Comparison of ENCODE assay signal across 25 cellular contexts in the genomic region with DNA sequence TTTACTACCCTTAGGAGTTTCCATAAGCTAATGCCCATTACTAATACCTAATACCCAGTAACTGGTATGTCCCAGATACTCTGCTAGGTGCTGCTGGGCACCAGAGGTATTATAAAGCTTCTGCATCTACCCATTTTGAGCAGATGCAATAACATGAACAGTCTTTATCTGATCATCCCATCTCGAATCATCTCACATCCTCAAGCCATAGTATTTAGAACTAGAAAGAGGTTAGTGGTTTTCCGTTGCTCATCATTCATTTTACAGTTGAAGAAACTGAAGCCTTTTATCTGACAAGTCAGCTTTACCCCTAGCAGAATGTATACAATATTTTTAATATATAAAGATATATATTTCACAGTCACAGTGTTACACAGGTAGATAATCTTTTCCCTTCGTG.
"Had no signal": no experiment of that assay in that cellular context is flagged by ENCODE, and none has a peak within 500 bp of the region (broad histone marks: within the 10 kb centered on the region; RNA-seq: fewer than 3 reads in every experiment).

No MANE protein-coding gene starts in this region.

- H3K4me2 ChIP-seq: hepatocyte had no signal

- H3K79me2 ChIP-seq: hepatocyte had no signal

- H3K27ac ChIP-seq: colonic mucosa, coronary artery, dorsolateral prefrontal cortex, epithelial cell of prostate, esophagus muscularis mucosa, esophagus squamous epithelium, foreskin keratinocyte, gastrocnemius medialis, gastroesophageal sphincter, heart left ventricle, heart right ventricle, hepatocyte had no signal

- H3K4me3 ChIP-seq: colonic mucosa, coronary artery, dorsolateral prefrontal cortex, esophagus muscularis mucosa, esophagus squamous epithelium, gastrocnemius medialis, gastroesophageal sphincter, heart left ventricle, heart right ventricle, hepatocyte had no signal

- ATAC-seq: effector memory CD8-positive, alpha-beta T cell; esophagus mucosa; foreskin keratinocyte; gastrocnemius medialis; gastroesophageal sphincter; heart left ventricle; heart right ventricle had no signal

- H2AFZ ChIP-seq: hepatocyte had no signal

- H3K36me3 ChIP-seq: colonic mucosa, esophagus muscularis mucosa, esophagus squamous epithelium, gastrocnemius medialis, gastroesophageal sphincter, heart left ventricle, heart right ventricle had no signal

- H3K4me1 ChIP-seq: colonic mucosa, esophagus muscularis mucosa, esophagus squamous epithelium, foreskin keratinocyte, gastrocnemius medialis, gastroesophageal sphincter, heart left ventricle, heart right ventricle had no signal

- H3K9me3 ChIP-seq: colonic mucosa, esophagus muscularis mucosa, esophagus squamous epithelium, gastrocnemius medialis, gastroesophageal sphincter, heart left ventricle, heart right ventricle had no signal

- DNase-seq: colonic mucosa; cortex of kidney; dermis blood vessel endothelial cell; dorsolateral prefrontal cortex; effector CD4-positive, alpha-beta T cell; effector CD8-positive, alpha-beta T cell; effector memory CD4-positive, alpha-beta T cell; effector memory CD8-positive, alpha-beta T cell; endodermal cell; erythroblast; esophagus squamous epithelium; foreskin fibroblast; foreskin keratinocyte; foreskin melanocyte; gastrocnemius medialis; glutamatergic neuron; head of caudate nucleus; heart left ventricle; heart right ventricle had no signal

- H3K27me3 ChIP-seq: colonic mucosa, esophagus muscularis mucosa, esophagus squamous epithelium, foreskin keratinocyte, gastrocnemius medialis, gastroesophageal sphincter, heart left ventricle, heart right ventricle, hepatocyte had no signal
